Comparison of ENCODE assay signal across 5 cellular contexts in genomic region chr16:74184839-74185238, GRCh38.
"Had no signal": no experiment of that assay in that cellular context is flagged by ENCODE, and none has a peak within 500 bp of the region (broad histone marks: within the 10 kb centered on the region; RNA-seq: fewer than 3 reads in every experiment).

No MANE protein-coding gene starts in this region.

- ATAC-seq: K562 had no signal

- H3K27ac ChIP-seq: HL-60 had no signal

- FAIRE-seq: HTR-8/SVneo, K562 had no signal

- DNase-seq: IMR-90, KBM-7 had no signal

- H3K4me3 ChIP-seq: K562 had no signal
